In genomic region chr2:136005462-136006205, GRCh38 we compare ENCODE assay signal across 10 cellular contexts. TPM values are rescaled to one million over a fixed set of nuclear protein-coding genes. Genes with fewer than 3 reads are reported as not detected.
DNase-seq lines count a peak whose midpoint lies in the region; ATAC-seq, FAIRE-seq and TF ChIP-seq lines count a peak whose summit lies in the region.
"Had no signal": no experiment of that assay in that cellular context is flagged by ENCODE, and none has a peak within 500 bp of the region (broad histone marks: within the 10 kb centered on the region; RNA-seq: fewer than 3 reads in every experiment).

No MANE protein-coding gene starts in this region.

- no peak for TF ChIP-seq EP300 in HepG2 (IDR thresholded peaks at IDR 0.05; ENCODE audit: low read depth in 2 of 2, low read length in 2 of 2)
- TF ChIP-seq EP300 in HepG2 (CRISPR knock-in tag; IDR thresholded peaks at IDR 0.05; ENCODE audit: borderline replicate concordance): no peak

- no peaks in the 10 kb centered on the region for H3K27me3 ChIP-seq in IMR-90 (ENCODE audit: control insufficient read depth, insufficient read depth, low read length)
- H3K27me3 ChIP-seq in HepG2 (ENCODE audit: control insufficient read depth in 1 of 2, insufficient read depth in 2 of 2, low read length in 2 of 2): no peaks in the 10 kb centered on the region

- CTCF ChIA-PET in IMR-90 (lab: Yijun Ruan, JAX): interaction anchor here (0.6 kb wide), 1 partner anchor 89 kb away, joined by 3 read pairs; no protein-coding TSS in a partner anchor
- CTCF ChIA-PET in HepG2 (lab: Yijun Ruan, JAX; ENCODE audit: low intra/inter-chr PET ratio, low total read pairs): no interaction called here
- CTCF ChIA-PET in activated CD8-positive, alpha-beta T cell treated with anti-CD3 and anti-CD28 coated beads, Interleukin-2, amount 10 ng/mL, durations not matched to agents 7 days and 5 days (lab: Charles Lee): interaction anchor here (0.6 to 1.8 kb wide), 6 partner anchors 17 to 378 kb away, joined by 3 to 5 read pairs (median 4); partner anchors contain the start of gene DARS1

- peaks cover 23% of the 10 kb centered on the region for H3K36me3 Mint-ChIP-seq in activated CD8-positive, alpha-beta T cell treated with anti-CD3 and anti-CD28 coated beads, Interleukin-2, amount 10 ng/mL, durations not matched to agents 7 days and 5 days (ENCODE audit: low read depth)
- H3K36me3 Mint-ChIP-seq: memory B cell had no signal

- no peaks in the 10 kb centered on the region for H3K27me3 Mint-ChIP-seq in activated CD8-positive, alpha-beta T cell treated with anti-CD3 and anti-CD28 coated beads, Interleukin-2, amount 10 ng/mL, durations not matched to agents 7 days and 5 days (ENCODE audit: low read depth)
- H3K27me3 Mint-ChIP-seq: memory B cell had no signal

- no peak overlapping the region for H3K4ac ChIP-seq in IMR-90 (ENCODE audit: low read depth, low read length)

- no peak for TF ChIP-seq CTCF in IMR-90 (conservative IDR thresholded peaks at IDR 0.05; ENCODE audit: low read depth, low read length)
- no peak for TF ChIP-seq CTCF in HepG2 (CRISPR knock-in tag; IDR thresholded peaks at IDR 0.05)
- TF ChIP-seq CTCF in GM13977 (IDR thresholded peaks at IDR 0.05; ENCODE audit: extremely low read depth, insufficient read depth, missing control alignments): no peak

- no TSS peak for BruUV-seq in IMR-90 (replicated peaks; lab: Mats Ljungman, UMichigan)
- no TSS peak for BruUV-seq in HepG2 (replicated peaks; lab: Mats Ljungman, UMichigan)

- no peak overlapping the region for H4K8ac ChIP-seq in IMR-90 (ENCODE audit: low read depth in 2 of 2, low read length in 2 of 2)

- no peak overlapping the region for H2BK5ac ChIP-seq in IMR-90 (ENCODE audit: low read depth, low read length, poor library complexity, severe bottlenecking)

- no peak overlapping the region for H4K5ac ChIP-seq in IMR-90 (ENCODE audit: low read depth, low read length)

- no peaks in the 10 kb centered on the region for H3K79me2 ChIP-seq in HepG2 (ENCODE audit: insufficient read depth, low read length)

- intact Hi-C loops in IMR-90 (cut with micrococcal nuclease): no loop called here
- intact Hi-C loops in HepG2 (cut with micrococcal nuclease; ENCODE audit: unreplicated experiment): no loop called here

- H3K14ac ChIP-seq in IMR-90 (replicated peaks; ENCODE audit: low read depth, low read length): no peak overlapping the region

- H3K23ac ChIP-seq in IMR-90 (ENCODE audit: low read depth, low read length): no peak overlapping the region

- H4K91ac ChIP-seq in IMR-90 (ENCODE audit: insufficient read depth, low read depth, low read length): no peak overlapping the region

- H3K27ac ChIP-seq in IMR-90 (ENCODE audit: insufficient read depth, low read length) (no peak overlapping the region), HepG2 (ENCODE audit: extremely low read length, insufficient read depth, low read length) (no peak overlapping the region)

- H3K4me3 Mint-ChIP-seq in activated CD8-positive, alpha-beta T cell treated with anti-CD3 and anti-CD28 coated beads, Interleukin-2, amount 10 ng/mL, durations not matched to agents 7 days and 5 days: no peak overlapping the region
- H3K4me3 Mint-ChIP-seq: memory B cell had no signal

- TF ChIP-seq RAD21 in IMR-90 (IDR thresholded peaks at IDR 0.05; ENCODE audit: low read length): no peak
- no peak for TF ChIP-seq RAD21 in HepG2 (CRISPR knock-in tag; IDR thresholded peaks at IDR 0.05)

- peaks cover 64% of the 10 kb centered on the region for H3K4me1 Mint-ChIP-seq in activated CD8-positive, alpha-beta T cell treated with anti-CD3 and anti-CD28 coated beads, Interleukin-2, amount 10 ng/mL, durations not matched to agents 7 days and 5 days (ENCODE audit: low read depth)

- H3K9me3 ChIP-seq in IMR-90 (ENCODE audit: control insufficient read depth, insufficient read depth, low read length) (no peaks in the 10 kb centered on the region), HepG2 (ENCODE audit: low read length) (no peaks in the 10 kb centered on the region)

- no CpG with 5 or more reads among the region's 3 CpGs for WGBS in IMR-90 (ENCODE audit: extremely low coverage in 2 of 2, insufficient read length in 1 of 2), 2 experiments
- WGBS in HepG2 (ENCODE audit: low lambda C conversion rate): 62% methylated on average over 3 of the region's 3 CpGs

- FAIRE-seq in HepG2 (lab: Jason Lieb, UNC): no peak

- POLR2A ChIA-PET in IMR-90 (lab: Charles Lee; ENCODE audit: unreplicated experiment): no interaction called here
- POLR2A ChIA-PET in HepG2 (lab: Yijun Ruan, JAX): no interaction called here
- POLR2A ChIA-PET in activated CD8-positive, alpha-beta T cell treated with anti-CD3 and anti-CD28 coated beads, Interleukin-2, amount 10 ng/mL, durations not matched to agents 7 days and 5 days (lab: Charles Lee): interaction anchor here (0.5 to 2.6 kb wide), 5 partner anchors 8 to 359 kb away, joined by 3 to 7 read pairs (median 3); partner anchors contain the start of gene DARS1

- H3K4me2 ChIP-seq in IMR-90 (ENCODE audit: low read depth, low read length): no peak overlapping the region
- no peak overlapping the region for H3K4me2 ChIP-seq in HepG2 (ENCODE audit: low read depth, low read length)

- H2BK15ac ChIP-seq in IMR-90 (ENCODE audit: low read depth, low read length): no peak overlapping the region

- H3K9me1 ChIP-seq in IMR-90 (ENCODE audit: insufficient read depth, low read length): 0 out of 2 replicates have a peak, but pooled peaks cover 3% of the 10 kb centered on the region

- in situ Hi-C loops in IMR-90 (cut with MboI; ENCODE audit: low sequenced_read_pairs): no loop called here
- in situ Hi-C loops in HepG2 (cut with HindIII; ENCODE audit: extremely low pct_ligation_motif_present, low pct_unique_long_range_greater_than_20kb): no loop called here
- in situ Hi-C loops in GM13977 (cut with MboI; ENCODE audit: low pct_unique_long_range_greater_than_20kb, low sequenced_read_pairs, unreplicated experiment): no loop called here

- H3K4me3 ChIP-seq in IMR-90 (ENCODE audit: insufficient read depth, low read depth, low read length) (no peak overlapping the region), HepG2 (replicated peaks in 1 of 3; ENCODE audit: insufficient read depth in 1 of 3, low read depth in 2 of 3, low read length in 3 of 3) (no peak overlapping the region)

- TF ChIP-seq POLR2A in IMR-90 (IDR thresholded peaks at IDR 0.05; ENCODE audit: low read depth, low read length): no peak
- TF ChIP-seq POLR2A in HepG2 (IDR thresholded peaks at IDR 0.05; ENCODE audit: insufficient read depth in 1 of 2, low read depth in 2 of 2, low read length in 2 of 2): no peak

- H3K79me1 ChIP-seq in IMR-90 (ENCODE audit: low read depth in 1 of 2, low read length in 2 of 2): no peaks in the 10 kb centered on the region

- ATAC-seq in GM21529 (IDR thresholded peaks at IDR 0.05; ENCODE audit: unreplicated experiment) (peak; percentile 64), IMR-90 (ENCODE audit: low read depth) (no peak), HepG2 (no peak)
- no peak for ATAC-seq in activated CD8-positive, alpha-beta T cell treated with anti-CD3 and anti-CD28 coated beads, Interleukin-2, amount 10 ng/mL, durations not matched to agents 7 days and 5 days

- no peak overlapping the region; the same call in 1 of the 2 replicates for H2BK120ac ChIP-seq in IMR-90 (ENCODE audit: low read depth, low read length)

- H3K36me3 ChIP-seq in IMR-90 (ENCODE audit: control insufficient read depth, insufficient read depth, low read length) (no peaks in the 10 kb centered on the region), HepG2 (replicated peaks in 1 of 2; ENCODE audit: control insufficient read depth in 1 of 2, insufficient read depth in 2 of 2, low read length in 2 of 2) (no peaks in the 10 kb centered on the region)

- H2AK5ac ChIP-seq in IMR-90 (ENCODE audit: low read depth, low read length): peak overlapping the region; percentile 47; the same call in 1 of the 2 replicates

- H2BK20ac ChIP-seq in IMR-90 (ENCODE audit: low read depth, low read length): no peak overlapping the region

- no peak overlapping the region for H3K18ac ChIP-seq in IMR-90 (ENCODE audit: low read depth, low read length)

- dilution Hi-C loops in IMR-90 (cut with HindIII; ENCODE audit: low sequenced_read_pairs, unreplicated experiment): no loop called here

- no peak overlapping the region for H3K27ac Mint-ChIP-seq in activated CD8-positive, alpha-beta T cell treated with anti-CD3 and anti-CD28 coated beads, Interleukin-2, amount 10 ng/mL, durations not matched to agents 7 days and 5 days

- H4K20me1 ChIP-seq in IMR-90 (ENCODE audit: insufficient read depth, low read length) (no peaks in the 10 kb centered on the region), HepG2 (ENCODE audit: insufficient read depth, low read length) (no peaks in the 10 kb centered on the region)

- peaks cover 3% of the 10 kb centered on the region for H3K4me1 ChIP-seq in IMR-90 (ENCODE audit: control insufficient read depth, insufficient read depth, low read length)
- H3K4me1 ChIP-seq in HepG2 (ENCODE audit: insufficient read depth, low read length): no peaks in the 10 kb centered on the region

- H2AFZ ChIP-seq in IMR-90 (replicated peaks; ENCODE audit: low read length, poor library complexity) (no peak overlapping the region), HepG2 (ENCODE audit: low read length) (no peak overlapping the region)

- H2AK9ac ChIP-seq in IMR-90 (replicated peaks; ENCODE audit: low read depth, low read length, poor library complexity): no peak overlapping the region

- DNase-seq in NCI-H1417 (lab: John Stamatoyannopoulos, UW) (peak in 2 of 3 experiments; percentile 9 to 31), NCI-H1417 treated with DMSO at 0.1 percent for 48 hours (lab: John Stamatoyannopoulos, UW) (no peak), IMR-90 (peak; percentile 14), HepG2 (ENCODE audit: low spot score) (no peak), GM13977 (ENCODE audit: low spot score) (no peak), C1 segment of cervical spinal cord (lab: John Stamatoyannopoulos, UW) (no peak)
- no peak for DNase-seq in activated CD8-positive, alpha-beta T cell treated with anti-CD3 and anti-CD28 coated beads, Interleukin-2, amount 10 ng/mL, durations not matched to agents 7 days and 5 days
- DNase-seq: activated CD8-positive, alpha-beta memory T cell treated with anti-CD3 and anti-CD28 coated beads for 24 hours had no signal

- H3K9ac ChIP-seq in IMR-90 (ENCODE audit: low read depth, low read length) (no peak overlapping the region), HepG2 (ENCODE audit: insufficient read depth, low read depth, low read length) (no peak overlapping the region)

- no peak overlapping the region for H3K56ac ChIP-seq in IMR-90 (ENCODE audit: extremely low read depth, insufficient read depth, low read length)

- H3K9me3 Mint-ChIP-seq in activated CD8-positive, alpha-beta T cell treated with anti-CD3 and anti-CD28 coated beads, Interleukin-2, amount 10 ng/mL, durations not matched to agents 7 days and 5 days (ENCODE audit: insufficient read depth): peaks cover 4% of the 10 kb centered on the region
- H3K9me3 Mint-ChIP-seq: memory B cell had no signal

RNA-seq across cellular contexts. Expression of gene DARS1, which starts 20.2 kb away (rescaled TPM):
- 66.5 and 136 TPM in 2 replicates for total RNA-seq in IMR-90 (2012; rRNA removed)
- polyA plus RNA-seq in IMR-90 (2012; rRNA removed): 43.5 and 56.5 TPM in 2 replicates
- 13.2 and 19.3 TPM in 2 replicates for polyA plus RNA-seq in IMR-90 (2012; cell fraction: cytosol; rRNA removed)
- 5.9 and 38.7 TPM in 2 replicates for polyA plus RNA-seq in IMR-90 (2012; cell fraction: nucleus; rRNA removed; ENCODE audit: low replicate concordance)
- total RNA-seq in HepG2 (2016; rRNA removed; fragmentation: Illumina TruSeq; extraction: Trizol): 149 and 246 TPM in 2 replicates
- total RNA-seq in HepG2 (2016; cell fraction: cytosol; rRNA removed; fragmentation: Illumina TruSeq; extraction: Trizol; ENCODE audit: low read depth): 19.9 and 25.4 TPM in 2 replicates
- total RNA-seq in HepG2 (2016; cell fraction: insoluble cytoplasmic fraction; rRNA removed; fragmentation: Illumina TruSeq; extraction: Trizol): 151 and 220 TPM in 2 replicates
- total RNA-seq in HepG2 (2016; cell fraction: membrane; rRNA removed; fragmentation: Illumina TruSeq; extraction: Trizol): 49.5 and 53.8 TPM in 2 replicates
- total RNA-seq in HepG2 (2016; cell fraction: nucleus; rRNA removed; fragmentation: Illumina TruSeq; extraction: Trizol): 83.7 and 87.9 TPM in 2 replicates
- 149 and 230 TPM in 2 replicates for polyA plus RNA-seq in HepG2 (2011; rRNA removed)
- polyA plus RNA-seq in HepG2 (2011; cell fraction: cytosol; rRNA removed): 82.7 and 108 TPM in 2 replicates
- polyA plus RNA-seq in HepG2 (2011; cell fraction: nucleus; rRNA removed): 47.0 and 56.6 TPM in 2 replicates
- polyA plus RNA-seq in HepG2 (2012): 118 and 170 TPM in 2 replicates
- polyA plus RNA-seq in HepG2 (2016; cell fraction: cytosol; fragmentation: Illumina TruSeq; extraction: Trizol; ENCODE audit: low read depth): 10.3 and 11.0 TPM in 2 replicates
- polyA plus RNA-seq in HepG2 (2016; cell fraction: insoluble cytoplasmic fraction; fragmentation: Illumina TruSeq; extraction: Trizol; ENCODE audit: low read depth): 177 and 181 TPM in 2 replicates
- polyA plus RNA-seq in HepG2 (2016; cell fraction: membrane; fragmentation: Illumina TruSeq; extraction: Trizol; ENCODE audit: low read depth): 29.5 and 30.4 TPM in 2 replicates
- 88.4 and 95.0 TPM in 2 replicates for polyA plus RNA-seq in HepG2 (2016; cell fraction: nucleus; fragmentation: Illumina TruSeq; extraction: Trizol; ENCODE audit: insufficient read depth, low read depth)
- 23.5 and 77.2 TPM in 2 replicates for polyA minus RNA-seq in HepG2 (2011; rRNA and poly(A)+ RNA removed; ENCODE audit: low replicate concordance)
- polyA minus RNA-seq in HepG2 (2011; cell fraction: cytosol; rRNA and poly(A)+ RNA removed): 99.1 and 111 TPM in 2 replicates
- 151 and 153 TPM in 2 replicates for polyA minus RNA-seq in HepG2 (2011; cell fraction: nucleus; rRNA and poly(A)+ RNA removed)
- 100 to 1,000 TPM; 139 to 148 TPM for total RNA-seq in activated CD8-positive, alpha-beta T cell treated with anti-CD3 and anti-CD28 coated beads, Interleukin-2, amount 10 ng/mL, durations not matched to agents 7 days and 5 days

Comparison
In these comparisons a context has a peak if more than half of its experiments do, and no peak if none do; other contexts are left out.
1. DNase-seq: peak in NCI-H1417 (2 of 3) and IMR-90 (single experiment); none in NCI-H1417 treated with DMSO at 0.1 percent for 48 hours (single experiment), HepG2 (single experiment), GM13977 (single experiment), activated CD8-positive, alpha-beta T cell treated with anti-CD3 and anti-CD28 coated beads, Interleukin-2, amount 10 ng/mL, durations not matched to agents 7 days and 5 days (single experiment) and C1 segment of cervical spinal cord (0 of 14).